In genomic region chr10:13163859-13164258, GRCh38 we compare ENCODE assay signal across 1 cellular context.
TF ChIP-seq lines count a peak whose summit lies in the region.

No MANE protein-coding gene starts in this region.

TF ChIP-seq in GM12878, 131 proteins besides CTCF, POLR2A, EP300 and RAD21:
- no peak for TF ChIP-seq BMI1 (IDR thresholded peaks at IDR 0.05; ENCODE audit: borderline replicate concordance)
